ENCODE assay signal across 8 cellular contexts in the genomic region with DNA sequence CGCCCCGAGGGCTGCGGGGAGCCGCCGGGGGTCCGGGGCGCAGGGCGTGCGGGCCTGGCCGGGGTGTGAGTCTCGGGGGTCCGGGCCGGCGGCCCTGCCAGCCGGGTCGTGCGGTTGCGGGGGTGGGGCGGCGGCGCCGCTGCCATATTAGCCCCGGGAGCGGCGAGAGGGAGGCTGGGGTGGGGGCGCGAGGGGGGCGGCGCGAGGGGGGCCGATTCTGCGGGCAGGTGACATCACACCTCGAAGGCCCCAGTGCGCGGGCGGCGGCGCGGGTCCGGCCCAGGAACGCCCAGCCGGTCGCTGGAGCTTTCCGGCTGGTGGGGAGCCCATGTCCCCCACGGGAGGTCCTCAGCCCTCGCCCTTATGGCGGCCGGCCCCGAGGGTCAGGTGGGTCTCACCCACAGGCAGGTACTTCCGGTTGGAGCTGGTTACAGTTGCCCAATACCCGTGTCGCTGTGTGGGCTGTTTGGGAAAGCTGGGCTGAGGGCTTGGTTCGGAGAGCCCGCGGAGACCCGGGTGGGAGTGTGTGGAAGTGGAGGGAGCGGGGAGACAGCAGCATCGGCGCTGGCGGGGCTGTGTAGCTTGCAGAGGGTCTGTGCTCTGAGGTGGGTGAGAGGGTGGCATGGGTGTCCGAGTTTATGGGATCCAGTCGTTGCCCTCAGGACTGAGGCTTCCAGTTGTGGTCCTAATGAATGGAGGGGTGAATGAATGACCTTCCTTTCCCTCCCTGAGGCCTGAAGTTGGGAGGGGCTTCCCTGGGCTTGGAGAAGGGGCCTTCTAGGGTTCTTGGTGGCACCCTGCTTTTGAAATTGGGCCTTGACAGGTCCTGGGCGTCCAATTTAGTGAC. TPM values are rescaled to one million over a fixed set of nuclear protein-coding genes. Genes with fewer than 3 reads are reported as not detected.
A peak's percentile ranks its signal among the peaks of the same experiment; 100 is the strongest.
DNase-seq lines count a peak whose midpoint lies in the region; ATAC-seq and TF ChIP-seq lines count a peak whose summit lies in the region.

No MANE protein-coding gene starts in this region.

- 1% methylated on average over 39 to 63 of the region's 63 CpGs for WGBS in adipose tissue, 3 donors

- no peak for TF ChIP-seq CTCF in kidney epithelial cell (IDR thresholded peaks at IDR 0.05; ENCODE audit: insufficient read depth, low read length, poor library complexity, severe bottlenecking)

- peak overlapping the region; percentile 100 for H3K4me2 ChIP-seq in BLaER1

- H3K27ac ChIP-seq in BLaER1 (peak overlapping the region; percentile 99), adipose tissue (ENCODE audit: low read depth, low read length) (peak overlapping the region; percentile 98)

- H3K27me3 ChIP-seq in BLaER1 (no peaks in the 10 kb centered on the region), kidney epithelial cell (ENCODE audit: control insufficient read depth, insufficient read depth, low read length) (no peaks in the 10 kb centered on the region)

- H4K20me1 ChIP-seq in BLaER1 = peaks cover 52% of the 10 kb centered on the region

- H3K9ac ChIP-seq in BLaER1 = peak overlapping the region; percentile 98

- no peak for ATAC-seq in stimulated activated naive CD8-positive, alpha-beta T cell treated with anti-CD3 and anti-CD28 coated beads, Interleukin-15, Interleukin-2, amounts not matched to agents 100 U/mL and 50 U/mL, for 24 hours
- no peak for ATAC-seq in GM19035 (IDR thresholded peaks at IDR 0.05; ENCODE audit: unreplicated experiment)

- DNase-seq in Jurkat, Clone E6-1 (ENCODE audit: low read depth, low spot score) = no peak
- DNase-seq in kidney epithelial cell (ENCODE audit: low read depth) = no peak
- DNase-seq in stimulated activated naive CD8-positive, alpha-beta T cell treated with anti-CD3 and anti-CD28 coated beads, Interleukin-15, Interleukin-2, amounts not matched to agents 100 U/mL and 50 U/mL, for 24 hours = peak; percentile 47
- no peak for DNase-seq in SKM-1 treated with dmso at 0.1 percent for 144 hours (lab: John Stamatoyannopoulos, UW; ENCODE audit: unreplicated experiment)
- DNase-seq in NCI-H1930 (lab: John Stamatoyannopoulos, UW) = no peak

- H3K9me3 ChIP-seq in BLaER1 = no peaks in the 10 kb centered on the region

- H3K4me1 ChIP-seq in BLaER1 = peaks cover 75% of the 10 kb centered on the region

- H3K36me3 ChIP-seq in BLaER1 (peaks cover 26% of the 10 kb centered on the region), kidney epithelial cell (ENCODE audit: control insufficient read depth, insufficient read depth, low read length) (no peaks in the 10 kb centered on the region)

- H3K4me3 ChIP-seq in BLaER1 = peak overlapping the region; percentile 92
- H3K4me3 ChIP-seq in Jurkat, Clone E6-1 (ENCODE audit: low read length) = peak overlapping the region; percentile 70
- H3K4me3 ChIP-seq in kidney epithelial cell (ENCODE audit: low read depth, low read length) = peak overlapping the region; percentile 93

RNA-seq across cellular contexts. Expression of a gene that starts 0.8 kb away (rescaled TPM):
- 139 TPM for polyA plus RNA-seq in Jurkat, Clone E6-1 (2012; ENCODE audit: insufficient read depth, insufficient read length)
- 100 to 1,000 TPM in 1 of 3 donors, 10 to 100 TPM in 2; 74.2 to 236 (median 89.1) TPM for polyA plus RNA-seq in adipose tissue
- 79.1 and 139 TPM in 2 replicates for total RNA-seq in kidney epithelial cell

RNA-seq across cellular contexts. Expression of a gene that starts 5.6 kb away (rescaled TPM):
- polyA plus RNA-seq in Jurkat, Clone E6-1 (2012; ENCODE audit: insufficient read depth, insufficient read length) = 33.6 TPM
- polyA plus RNA-seq in adipose tissue = 10 to 100 TPM; 14.6 to 29.5 (median 29.5) TPM
- 76.0 and 87.5 TPM in 2 replicates for total RNA-seq in kidney epithelial cell

RNA-seq across cellular contexts. Expression of a gene that starts 16.7 kb away (rescaled TPM):
- 5.9 TPM for polyA plus RNA-seq in Jurkat, Clone E6-1 (2012; ENCODE audit: insufficient read depth, insufficient read length)
- under 1 TPM; 0.45 to 0.97 (median 0.66) TPM for polyA plus RNA-seq in adipose tissue
- total RNA-seq in kidney epithelial cell = not detected in 2 replicates

RNA-seq across cellular contexts. Expression of a gene that starts 23.3 kb away (rescaled TPM):
- 28.8 TPM for polyA plus RNA-seq in Jurkat, Clone E6-1 (2012; ENCODE audit: insufficient read depth, insufficient read length)
- polyA plus RNA-seq in adipose tissue = 10 to 100 TPM; 10.6 to 19.0 (median 15.0) TPM
- 27.0 and 30.5 TPM in 2 replicates for total RNA-seq in kidney epithelial cell

RNA-seq across cellular contexts. Expression of a gene that starts 39.6 kb away (rescaled TPM):
- polyA plus RNA-seq in Jurkat, Clone E6-1 (2012; ENCODE audit: insufficient read depth, insufficient read length) = 6.2 TPM
- polyA plus RNA-seq in adipose tissue = 10 to 100 TPM in 1 of 3 donors, 1 to 10 TPM in 2; 6.6 to 11.6 (median 7.8) TPM
- 14.5 and 15.9 TPM in 2 replicates for total RNA-seq in kidney epithelial cell
